ENCODE assay signal across 19 cellular contexts in genomic region chr17:80272366-80272765, GRCh38. TPM values are rescaled to one million over a fixed set of nuclear protein-coding genes. Genes with fewer than 3 reads are reported as not detected.
A peak's percentile ranks its signal among the peaks of the same experiment; 100 is the strongest.
DNase-seq lines count a peak whose midpoint lies in the region; ATAC-seq and TF ChIP-seq lines count a peak whose summit lies in the region.
"Had no signal": no experiment of that assay in that cellular context is flagged by ENCODE, and none has a peak within 500 bp of the region (broad histone marks: within the 10 kb centered on the region; RNA-seq: fewer than 3 reads in every experiment).

No MANE protein-coding gene starts in this region.

- no peak for DNase-seq in activated naive CD8-positive, alpha-beta T cell treated with anti-CD3 and anti-CD28 coated beads for 36 hours
- peak; percentile 10 for DNase-seq in H7
- no peak for DNase-seq in T-cell
- DNase-seq in neuronal stem cell (ENCODE audit: low spot score) = no peak
- no peak for DNase-seq in dermis blood vessel endothelial cell
- no peak for DNase-seq in testis
- no peak for DNase-seq in A673 (ENCODE audit: low spot score)
- DNase-seq: activated naive CD8-positive, alpha-beta T cell treated with anti-CD3 and anti-CD28 coated beads, Interleukin-2, amount 10 ng/mL, durations not matched to agents 7 days and 5 days; central memory CD4-positive, alpha-beta T cell; hippocampal formation; NCI-H146; stimulated activated CD4-positive, alpha-beta T cell treated with anti-CD3 and anti-CD28 coated beads, Interleukin-15, amount 100 ng/mL, for 24 hours; stomach had no signal

- no peak overlapping the region for H2AFZ ChIP-seq in neuronal stem cell (ENCODE audit: low read length)

- no peaks in the 10 kb centered on the region for H3K9me3 Mint-ChIP-seq in activated naive CD8-positive, alpha-beta T cell (ENCODE audit: low read depth)
- no peaks in the 10 kb centered on the region for H3K9me3 Mint-ChIP-seq in activated naive CD8-positive, alpha-beta T cell treated with anti-CD3 and anti-CD28 coated beads for 36 hours
- H3K9me3 Mint-ChIP-seq in T-cell = no peaks in the 10 kb centered on the region
- H3K9me3 Mint-ChIP-seq: activated naive CD8-positive, alpha-beta T cell treated with anti-CD3 and anti-CD28 coated beads, Interleukin-2, amount 10 ng/mL, durations not matched to agents 7 days and 5 days; dendritic cell treated with granulocyte-macrophage colony-stimulating factor and Interleukin-4, amounts not matched to agents 40 ng/mL and 50 ng/mL, for 4 days; neural crest cell had no signal

- no peak overlapping the region for H3K4me2 ChIP-seq in neuronal stem cell (ENCODE audit: insufficient read depth, low read length, poor library complexity, severe bottlenecking)
- H3K4me2 ChIP-seq: KMS-11 had no signal

- intact Hi-C loops in testis (cut with DNase I; ENCODE audit: low total_unique reads) = no loop called here
- intact Hi-C loops in A673 (cut with micrococcal nuclease; ENCODE audit: unreplicated experiment) = no loop called here

- H3K27ac ChIP-seq in neuronal stem cell (replicated peaks; ENCODE audit: low read length) (no peak overlapping the region), testis (no peak overlapping the region), A673 (ENCODE audit: low read depth, low read length, poor library complexity, severe bottlenecking) (no peak overlapping the region)
- H3K27ac ChIP-seq: gastroesophageal sphincter, KMS-11, stomach had no signal

- no peak overlapping the region for H3K4me3 ChIP-seq in H7 (ENCODE audit: insufficient read depth, low read depth, low read length)
- no peak overlapping the region for H3K4me3 ChIP-seq in neuronal stem cell (ENCODE audit: low read length in 2 of 2)
- no peak overlapping the region for H3K4me3 ChIP-seq in testis
- no peak overlapping the region for H3K4me3 ChIP-seq in A673 (ENCODE audit: low read depth, low read length, poor library complexity, severe bottlenecking)
- H3K4me3 ChIP-seq: gastroesophageal sphincter, stomach had no signal

- H3K14ac ChIP-seq in neuronal stem cell (ENCODE audit: low read length) = no peak overlapping the region

- peak overlapping the region; percentile 11 for H3K23ac ChIP-seq in neuronal stem cell (ENCODE audit: low read depth, low read length, poor library complexity)

- no peak overlapping the region for H2BK15ac ChIP-seq in neuronal stem cell (ENCODE audit: low read length)

- no peak overlapping the region for H3K18ac ChIP-seq in neuronal stem cell (ENCODE audit: low read length)

- H3K9ac ChIP-seq in neuronal stem cell (ENCODE audit: low read depth, low read length, poor library complexity) = no peak overlapping the region
- H3K9ac ChIP-seq: KMS-11 had no signal

- no peak overlapping the region for H4K91ac ChIP-seq in neuronal stem cell (ENCODE audit: low read depth, low read length, poor library complexity)

- H2BK5ac ChIP-seq in neuronal stem cell (ENCODE audit: low read length) = no peak overlapping the region

- no peak overlapping the region for H2BK120ac ChIP-seq in neuronal stem cell (ENCODE audit: low read depth, low read length)

- H3K27me3 Mint-ChIP-seq in activated naive CD8-positive, alpha-beta T cell = no peaks in the 10 kb centered on the region
- no peaks in the 10 kb centered on the region for H3K27me3 Mint-ChIP-seq in activated naive CD8-positive, alpha-beta T cell treated with anti-CD3 and anti-CD28 coated beads for 36 hours
- no peaks in the 10 kb centered on the region for H3K27me3 Mint-ChIP-seq in T-cell
- H3K27me3 Mint-ChIP-seq: activated naive CD8-positive, alpha-beta T cell treated with anti-CD3 and anti-CD28 coated beads, Interleukin-2, amount 10 ng/mL, durations not matched to agents 7 days and 5 days; dendritic cell treated with granulocyte-macrophage colony-stimulating factor and Interleukin-4, amounts not matched to agents 40 ng/mL and 50 ng/mL, for 4 days; type B pancreatic cell had no signal

- POLR2A ChIA-PET in T-cell (lab: Charles Lee) (no interaction called here), A673 (lab: Charles Lee; ENCODE audit: low non-redundant PET) (no interaction called here)

- WGBS in neuronal stem cell (ENCODE audit: extremely low coverage in 2 of 2, insufficient read length in 2 of 2, insufficient replicate concordance in 1 of 2), 2 donors = no CpG with 5 or more reads among the region's 10 CpGs
- 91 to 94% methylated on average over 5 to 10 of the region's 10 CpGs for WGBS in testis, 2 donors

- no peak overlapping the region for H3K4ac ChIP-seq in neuronal stem cell (ENCODE audit: low read length)

- no peak overlapping the region for H2AK5ac ChIP-seq in neuronal stem cell (ENCODE audit: low read depth, low read length)

- no peaks in the 10 kb centered on the region for H3K9me3 ChIP-seq in neuronal stem cell (replicated peaks in 1 of 2; ENCODE audit: control insufficient read depth in 2 of 2, insufficient read depth in 1 of 2, low read depth in 1 of 2, low read length in 2 of 2)
- H3K9me3 ChIP-seq in testis = no peaks in the 10 kb centered on the region
- no peaks in the 10 kb centered on the region for H3K9me3 ChIP-seq in A673 (ENCODE audit: low read depth, low read length, poor library complexity, severe bottlenecking)
- H3K9me3 ChIP-seq: gastroesophageal sphincter, stomach had no signal

- no TSS peak for BruUV-seq in A673 (replicated peaks; lab: Mats Ljungman, UMichigan)

- peak overlapping the region; percentile 73 for H3K27ac Mint-ChIP-seq in activated naive CD8-positive, alpha-beta T cell
- no peak overlapping the region for H3K27ac Mint-ChIP-seq in activated naive CD8-positive, alpha-beta T cell treated with anti-CD3 and anti-CD28 coated beads for 36 hours
- H3K27ac Mint-ChIP-seq in T-cell = peak overlapping the region; percentile 71 to 79
- H3K27ac Mint-ChIP-seq: activated naive CD8-positive, alpha-beta T cell treated with anti-CD3 and anti-CD28 coated beads, Interleukin-2, amount 10 ng/mL, durations not matched to agents 7 days and 5 days; dendritic cell treated with granulocyte-macrophage colony-stimulating factor and Interleukin-4, amounts not matched to agents 40 ng/mL and 50 ng/mL, for 4 days; type B pancreatic cell had no signal

- H3K79me1 ChIP-seq in neuronal stem cell (ENCODE audit: low read depth, low read length) = peaks cover 6% of the 10 kb centered on the region

- no peak for TF ChIP-seq CTCF in testis (IDR thresholded peaks at IDR 0.05)
- no peak for TF ChIP-seq CTCF in A673 (conservative IDR thresholded peaks at IDR 0.05; ENCODE audit: low read depth, low read length)

- peak overlapping the region; percentile 43 for H4K8ac ChIP-seq in neuronal stem cell (ENCODE audit: low read depth, low read length)

- peaks cover 8% of the 10 kb centered on the region for H3K36me3 Mint-ChIP-seq in activated naive CD8-positive, alpha-beta T cell
- H3K36me3 Mint-ChIP-seq in activated naive CD8-positive, alpha-beta T cell treated with anti-CD3 and anti-CD28 coated beads for 36 hours = peaks cover 39% of the 10 kb centered on the region
- H3K36me3 Mint-ChIP-seq in T-cell = peaks cover 19% of the 10 kb centered on the region

- H3K27me3 ChIP-seq in H7 (ENCODE audit: control insufficient read depth, insufficient read depth, low read length) = no peaks in the 10 kb centered on the region
- H3K27me3 ChIP-seq in neuronal stem cell (ENCODE audit: control insufficient read depth in 3 of 3, insufficient read depth in 3 of 3, low read depth in 1 of 3, low read length in 3 of 3) = peaks cover 0 to 2% (median 0%) of the 10 kb centered on the region in 3 experiments
- no peaks in the 10 kb centered on the region for H3K27me3 ChIP-seq in testis
- H3K27me3 ChIP-seq in A673 (replicated peaks; ENCODE audit: insufficient read depth, low read depth, low read length, poor library complexity) = no peaks in the 10 kb centered on the region
- H3K27me3 ChIP-seq: gastroesophageal sphincter, stomach had no signal

- H3K36me3 ChIP-seq in H7 (replicated peaks; ENCODE audit: control insufficient read depth, insufficient read depth, low read length) (peaks cover 1% of the 10 kb centered on the region), neuronal stem cell (replicated peaks in 1 of 2; ENCODE audit: control insufficient read depth in 2 of 2, insufficient read depth in 2 of 2, low read length in 2 of 2) (peaks cover 6 to 12% of the 10 kb centered on the region in 2 donors), testis (ENCODE audit: low read depth, missing control alignments) (no peaks in the 10 kb centered on the region), A673 (ENCODE audit: insufficient read depth, low read length, poor library complexity, severe bottlenecking) (no peaks in the 10 kb centered on the region)

- H3K4me3 Mint-ChIP-seq in activated naive CD8-positive, alpha-beta T cell = peak overlapping the region; percentile 27
- H3K4me3 Mint-ChIP-seq in activated naive CD8-positive, alpha-beta T cell treated with anti-CD3 and anti-CD28 coated beads for 36 hours = no peak overlapping the region
- H3K4me3 Mint-ChIP-seq in T-cell = peak overlapping the region; percentile 10 to 34 (median 21)
- H3K4me3 Mint-ChIP-seq: activated naive CD8-positive, alpha-beta T cell treated with anti-CD3 and anti-CD28 coated beads, Interleukin-2, amount 10 ng/mL, durations not matched to agents 7 days and 5 days; dendritic cell treated with granulocyte-macrophage colony-stimulating factor and Interleukin-4, amounts not matched to agents 40 ng/mL and 50 ng/mL, for 4 days; neural crest cell; type B pancreatic cell had no signal

- CTCF ChIA-PET in T-cell (lab: Charles Lee) (interaction anchor here in 1 of 2 donors (0.6 kb wide), 1 partner anchor 1987 kb away, joined by 6 read pairs; no protein-coding TSS in a partner anchor), A673 (lab: Charles Lee) (no interaction called here)

- no peak for ATAC-seq in T-cell (replicated peaks in 1 of 4)
- ATAC-seq: gastroesophageal sphincter had no signal

- H3K4me1 ChIP-seq in neuronal stem cell (ENCODE audit: control insufficient read depth in 2 of 2, insufficient read depth in 1 of 2, low read depth in 1 of 2, low read length in 2 of 2) (peaks cover 8 to 12% of the 10 kb centered on the region in 2 donors), testis (peaks cover 10% of the 10 kb centered on the region), A673 (ENCODE audit: insufficient read depth, low read length, poor library complexity, severe bottlenecking) (no peaks in the 10 kb centered on the region)

- H2BK12ac ChIP-seq in neuronal stem cell (ENCODE audit: low read length) = no peak overlapping the region

- H3K4me1 Mint-ChIP-seq in activated naive CD8-positive, alpha-beta T cell (ENCODE audit: low read depth) = peaks cover 32% of the 10 kb centered on the region
- H3K4me1 Mint-ChIP-seq in activated naive CD8-positive, alpha-beta T cell treated with anti-CD3 and anti-CD28 coated beads for 36 hours = peaks cover 35% of the 10 kb centered on the region
- H3K4me1 Mint-ChIP-seq in T-cell = peaks cover 27 to 38% (median 36%) of the 10 kb centered on the region in 3 donors

- TF ChIP-seq POLR2A in testis (IDR thresholded peaks at IDR 0.05) = no peak

RNA-seq across cellular contexts. Expression of gene RNF213, which starts 11.7 kb away (rescaled TPM):
- total RNA-seq in activated naive CD8-positive, alpha-beta T cell treated with anti-CD3 and anti-CD28 coated beads for 36 hours = 100 to 1,000 TPM; 109 TPM
- 29.4 and 48.8 TPM in 2 replicates for total RNA-seq in H7 (2014; rRNA removed; shearing (Covaris generic))
- total RNA-seq in T-cell (100 to 1,000 TPM; 433 to 628 (median 590) TPM), dermis blood vessel endothelial cell (111 and 162 TPM in 2 replicates), testis (10 to 100 TPM; 66.9 to 68.9 TPM), A673 (2021) (78.0 and 102 TPM in 2 replicates)
- 17.4 TPM for polyA plus RNA-seq in neuronal stem cell (2013, experiment 1 of 2)
- 18.4 TPM for polyA plus RNA-seq in neuronal stem cell (2013, experiment 2 of 2)
- 25.3 TPM for polyA plus RNA-seq in testis (ENCODE audit: insufficient read depth, low read depth, low replicate concordance)

RNA-seq across cellular contexts. Expression of gene SLC26A11, which starts 52.1 kb away (rescaled TPM):
- total RNA-seq in activated naive CD8-positive, alpha-beta T cell treated with anti-CD3 and anti-CD28 coated beads for 36 hours = 1 to 10 TPM; 1.7 to 2.3 TPM
- total RNA-seq in H7 (2014; rRNA removed; shearing (Covaris generic)) = 19.4 and 20.6 TPM in 2 replicates
- total RNA-seq in T-cell (100 to 1,000 TPM in 3 of 5 donors, 10 to 100 TPM in 2; 45.9 to 123 (median 112) TPM), dermis blood vessel endothelial cell (13.3 and 14.8 TPM in 2 replicates), testis (10 to 100 TPM; 16.9 to 19.0 TPM), A673 (2021) (23.5 and 23.6 TPM in 2 replicates)
- polyA plus RNA-seq in neuronal stem cell (2013, experiment 1 of 2) = 14.4 TPM
- polyA plus RNA-seq in neuronal stem cell (2013, experiment 2 of 2) = 14.7 TPM
- polyA plus RNA-seq in testis (ENCODE audit: insufficient read depth, low read depth, low replicate concordance) = 8.4 TPM

RNA-seq across cellular contexts. Expression of gene SGSH, which starts 52.2 kb away (rescaled TPM):
- 1 to 10 TPM; 7.0 to 8.2 TPM for total RNA-seq in activated naive CD8-positive, alpha-beta T cell treated with anti-CD3 and anti-CD28 coated beads for 36 hours
- 10.2 and 12.5 TPM in 2 replicates for total RNA-seq in H7 (2014; rRNA removed; shearing (Covaris generic))
- total RNA-seq in T-cell = 100 to 1,000 TPM; 133 to 197 (median 155) TPM
- 8.1 TPM for polyA plus RNA-seq in neuronal stem cell (2013, experiment 1 of 2)
- 7.7 TPM for polyA plus RNA-seq in neuronal stem cell (2013, experiment 2 of 2)
- total RNA-seq in dermis blood vessel endothelial cell = 14.3 and 20.3 TPM in 2 replicates
- total RNA-seq in testis = 10 to 100 TPM; 29.7 to 50.3 TPM
- polyA plus RNA-seq in testis (ENCODE audit: insufficient read depth, low read depth, low replicate concordance) = 19.8 TPM
- 32.8 and 33.4 TPM in 2 replicates for total RNA-seq in A673 (2021)
